12 cellular contexts compared by ENCODE assay signal in the genomic region with DNA sequence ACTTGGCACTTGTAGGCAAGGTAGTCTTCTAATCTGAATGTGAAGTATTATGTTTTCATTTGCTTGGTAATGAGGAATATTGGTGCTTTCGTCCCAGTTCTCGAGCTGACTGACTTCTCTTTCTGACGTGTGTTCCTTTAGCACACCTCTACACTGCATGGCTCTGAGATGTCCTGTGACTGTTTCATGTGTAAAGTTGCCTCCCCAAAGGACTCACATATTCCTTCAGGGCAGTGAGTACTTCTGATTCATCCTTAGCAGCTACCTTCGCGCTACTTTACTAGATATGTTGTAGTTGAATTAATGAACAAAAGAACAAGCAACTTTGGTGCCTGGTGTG.
DNase-seq lines count a peak whose midpoint lies in the region; ATAC-seq and TF ChIP-seq lines count a peak whose summit lies in the region.
"Had no signal": no experiment of that assay in that cellular context is flagged by ENCODE, and none has a peak within 500 bp of the region (broad histone marks: within the 10 kb centered on the region; RNA-seq: fewer than 3 reads in every experiment).

No MANE protein-coding gene starts in this region.

- H3K79me2 ChIP-seq in OCI-LY3 (ENCODE audit: low read length) = no peaks in the 10 kb centered on the region

- H3K9ac ChIP-seq in OCI-LY3 (ENCODE audit: low read length) = peak overlapping the region; percentile 66

- peak; percentile 10 for ATAC-seq in GM18907 (IDR thresholded peaks at IDR 0.05; ENCODE audit: unreplicated experiment)
- ATAC-seq in esophagus mucosa = peak; percentile 76

- H3K4me3 ChIP-seq in OCI-LY3 (ENCODE audit: low read length) (no peak overlapping the region), skin epidermis (no peak overlapping the region)

- H3K27ac ChIP-seq in OCI-LY3 (ENCODE audit: low read length) = peak overlapping the region; percentile 99
- H3K27ac ChIP-seq in skin epidermis = peak overlapping the region in 19 of 21 experiments; percentile 45 to 91 (median 83)

- H3K27me3 ChIP-seq in OCI-LY3 (ENCODE audit: low read depth, low read length) = no peaks in the 10 kb centered on the region

- H3K4me1 ChIP-seq in OCI-LY3 (ENCODE audit: low read length) = peaks cover 73% of the 10 kb centered on the region

- 0 out of 2 replicates have a peak, but pooled peaks cover 3% of the 10 kb centered on the region for H3K9me3 ChIP-seq in OCI-LY3 (ENCODE audit: insufficient read depth, low read length)

- no peaks in the 10 kb centered on the region for H4K20me1 ChIP-seq in OCI-LY3 (ENCODE audit: insufficient read depth, low read length)

- H2AFZ ChIP-seq in OCI-LY3 (ENCODE audit: low read depth, low read length) = peak overlapping the region; percentile 2; the same call in 1 of the 2 replicates

- H3K36me3 ChIP-seq in OCI-LY3 (replicated peaks; ENCODE audit: low read depth, low read length) = peaks cover 9% of the 10 kb centered on the region

- no peak for TF ChIP-seq CTCF in OCI-LY3 (IDR thresholded peaks at IDR 0.05; ENCODE audit: low read depth, low read length)

- DNase-seq in DMS153 (lab: John Stamatoyannopoulos, UW) (no peak), UCSD-AML1 (lab: John Stamatoyannopoulos, UW; ENCODE audit: unreplicated experiment) (no peak), NCI-H2227 treated with DMSO at 0.1 percent for 48 hours (lab: John Stamatoyannopoulos, UW) (no peak), NCI-H82 (lab: John Stamatoyannopoulos, UW) (no peak)
- DNase-seq: CD8-positive, alpha-beta memory T cell; H7; naive B cell; NCI-H187 had no signal

- H3K4me2 ChIP-seq in OCI-LY3 (ENCODE audit: low read length) = peak overlapping the region; percentile 97
